ENCODE assay signal across 20 cellular contexts in the genomic region with DNA sequence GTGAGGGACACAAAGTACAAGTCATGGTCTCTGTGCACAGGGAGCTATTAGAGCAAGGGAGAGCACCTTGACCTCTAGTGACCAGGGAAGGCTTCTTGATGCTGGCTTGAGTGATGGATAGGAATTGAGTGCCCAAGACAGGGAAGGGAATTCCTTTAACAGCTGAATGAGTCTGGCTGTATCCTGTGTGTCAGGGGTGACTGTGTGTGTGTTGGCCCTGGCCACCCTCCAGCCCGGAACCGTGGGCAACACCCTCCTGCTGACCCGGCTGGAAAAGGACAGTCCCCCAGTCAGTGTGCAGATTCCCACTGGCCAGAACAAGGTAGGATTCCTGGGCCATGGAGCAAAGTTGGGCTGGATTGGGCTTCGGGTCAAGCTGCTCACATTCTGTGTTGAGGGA. TPM values are rescaled to one million over a fixed set of nuclear protein-coding genes. Genes with fewer than 3 reads are reported as not detected.
DNase-seq lines count a peak whose midpoint lies in the region; ATAC-seq and TF ChIP-seq lines count a peak whose summit lies in the region.
"Had no signal": no experiment of that assay in that cellular context is flagged by ENCODE, and none has a peak within 500 bp of the region (broad histone marks: within the 10 kb centered on the region; RNA-seq: fewer than 3 reads in every experiment).

No MANE protein-coding gene starts in this region.

- no peaks in the 10 kb centered on the region for H3K27me3 ChIP-seq in CD8-positive, alpha-beta memory T cell (ENCODE audit: insufficient read depth, low read length, poor library complexity, severe bottlenecking)
- H3K27me3 ChIP-seq: pancreas had no signal

- no peak for TF ChIP-seq CTCF in fibroblast of mammary gland (conservative IDR thresholded peaks at IDR 0.05; ENCODE audit: control insufficient read depth, insufficient read depth, low read depth, low read length)

- peaks cover 13% of the 10 kb centered on the region for H3K4me1 Mint-ChIP-seq in activated naive CD4-positive, alpha-beta T cell treated with anti-CD3 and anti-CD28 coated beads, Interleukin-2, amount 10 ng/mL, durations not matched to agents 7 days and 5 days
- H3K4me1 Mint-ChIP-seq in CD8-positive, alpha-beta memory T cell = peaks cover 6 to 9% (median 8%) of the 10 kb centered on the region in 3 donors

- H3K27ac ChIP-seq in CD8-positive, alpha-beta memory T cell (ENCODE audit: low read depth, low read length) = no peak overlapping the region
- H3K27ac ChIP-seq: pancreas had no signal

- H3K36me3 ChIP-seq in CD8-positive, alpha-beta memory T cell (ENCODE audit: insufficient read depth, low read length) = no peaks in the 10 kb centered on the region
- H3K36me3 ChIP-seq: pancreas had no signal

- no peak overlapping the region for H3K4me3 Mint-ChIP-seq in activated naive CD4-positive, alpha-beta T cell treated with anti-CD3 and anti-CD28 coated beads, Interleukin-2, amount 10 ng/mL, durations not matched to agents 7 days and 5 days
- H3K4me3 Mint-ChIP-seq in CD8-positive, alpha-beta memory T cell = no peak overlapping the region

- no peaks in the 10 kb centered on the region for H3K9me3 ChIP-seq in CD8-positive, alpha-beta memory T cell (ENCODE audit: low read length)
- H3K9me3 ChIP-seq: mucosa of descending colon, pancreas had no signal

- H3K36me3 Mint-ChIP-seq in activated naive CD4-positive, alpha-beta T cell treated with anti-CD3 and anti-CD28 coated beads, Interleukin-2, amount 50 U/mL, for 72 hours = peaks cover 55 to 63% of the 10 kb centered on the region in 2 donors
- peaks cover 59% of the 10 kb centered on the region for H3K36me3 Mint-ChIP-seq in activated naive CD4-positive, alpha-beta T cell treated with anti-CD3 and anti-CD28 coated beads, Interleukin-2, amount 10 ng/mL, durations not matched to agents 7 days and 5 days
- H3K36me3 Mint-ChIP-seq in CD8-positive, alpha-beta memory T cell = no peaks in the 10 kb centered on the region

- POLR2A ChIA-PET in CD8-positive, alpha-beta memory T cell (lab: Charles Lee) = no interaction called here

- DNase-seq in activated naive CD4-positive, alpha-beta T cell treated with anti-CD3 and anti-CD28 coated beads, Interleukin-2, amount 50 U/mL, for 72 hours (ENCODE audit: low spot score in 2 of 2) = no peak
- no peak for DNase-seq in activated naive CD4-positive, alpha-beta T cell treated with anti-CD3 and anti-CD28 coated beads, Interleukin-2, amount 10 ng/mL, durations not matched to agents 7 days and 5 days
- peak; percentile 88 for DNase-seq in RKO (ENCODE audit: low spot score)
- DNase-seq in fibroblast of mammary gland (ENCODE audit: low read depth) = peak; percentile 67
- peak; percentile 16 for DNase-seq in stromal cell of bone marrow (ENCODE audit: low read depth)
- DNase-seq in nucleus accumbens (lab: John Stamatoyannopoulos, UW) = no peak
- no peak for DNase-seq in CD8-positive, alpha-beta memory T cell
- DNase-seq: activated CD4-positive, alpha-beta T cell treated with anti-CD3 and anti-CD28 coated beads for 1 hour; activated T-cell treated with anti-CD3 and anti-CD28 coated beads, Interleukin-2, amount 50 U/mL, for 1 hour; AML-193; hippocampal formation; Karpas-422; mucosa of descending colon; NCI-H1436; NK-92 treated with Interleukin-12 subunit alpha and Interleukin-12 subunit beta, amount 100 ng/mL, for 24 hours; pancreas; SHP77 treated with DMSO at 0.1 percent for 48 hours; stimulated activated naive CD4-positive, alpha-beta T cell had no signal

- no peak for ATAC-seq in activated naive CD4-positive, alpha-beta T cell treated with anti-CD3 and anti-CD28 coated beads, Interleukin-2, amount 50 U/mL, for 72 hours
- no peak for ATAC-seq in GM18870 (IDR thresholded peaks at IDR 0.05; ENCODE audit: unreplicated experiment)
- ATAC-seq: mucosa of descending colon, pancreas had no signal

- no peak overlapping the region for H3K4me3 ChIP-seq in fibroblast of mammary gland (ENCODE audit: control insufficient read depth, low read depth, low read length)
- H3K4me3 ChIP-seq in CD8-positive, alpha-beta memory T cell (ENCODE audit: low read length) = no peak overlapping the region
- H3K4me3 ChIP-seq: mucosa of descending colon, pancreas had no signal

- no peaks in the 10 kb centered on the region for H3K27me3 Mint-ChIP-seq in activated naive CD4-positive, alpha-beta T cell treated with anti-CD3 and anti-CD28 coated beads, Interleukin-2, amount 10 ng/mL, durations not matched to agents 7 days and 5 days
- H3K27me3 Mint-ChIP-seq in CD8-positive, alpha-beta memory T cell = no peaks in the 10 kb centered on the region

- peak overlapping the region; percentile 93 for H3K27ac Mint-ChIP-seq in activated naive CD4-positive, alpha-beta T cell treated with anti-CD3 and anti-CD28 coated beads, Interleukin-2, amount 50 U/mL, for 72 hours
- no peak overlapping the region for H3K27ac Mint-ChIP-seq in activated naive CD4-positive, alpha-beta T cell treated with anti-CD3 and anti-CD28 coated beads, Interleukin-2, amount 10 ng/mL, durations not matched to agents 7 days and 5 days
- H3K27ac Mint-ChIP-seq in CD8-positive, alpha-beta memory T cell = no peak overlapping the region

- CTCF ChIA-PET in activated naive CD4-positive, alpha-beta T cell treated with anti-CD3 and anti-CD28 coated beads, Interleukin-2, amount 10 ng/mL, durations not matched to agents 7 days and 5 days (lab: Charles Lee) = interaction anchor here (1.0 to 11.7 kb wide), 6 partner anchors 11 to 224 kb away, joined by 3 to 166 read pairs (median 5); a partner anchor contains a TSS
- CTCF ChIA-PET in CD8-positive, alpha-beta memory T cell (lab: Charles Lee) = interaction anchor here (0.8 to 11.3 kb wide), 9 partner anchors 9 to 242 kb away, joined by 3 to 192 read pairs (median 10); a partner anchor contains a TSS

- no peaks in the 10 kb centered on the region for H3K9me3 Mint-ChIP-seq in activated naive CD4-positive, alpha-beta T cell treated with anti-CD3 and anti-CD28 coated beads, Interleukin-2, amount 50 U/mL, for 72 hours
- no peaks in the 10 kb centered on the region for H3K9me3 Mint-ChIP-seq in activated naive CD4-positive, alpha-beta T cell treated with anti-CD3 and anti-CD28 coated beads, Interleukin-2, amount 10 ng/mL, durations not matched to agents 7 days and 5 days
- no peaks in the 10 kb centered on the region for H3K9me3 Mint-ChIP-seq in CD8-positive, alpha-beta memory T cell

- peaks cover 6% of the 10 kb centered on the region for H3K4me1 ChIP-seq in CD8-positive, alpha-beta memory T cell (ENCODE audit: insufficient read depth, low read length)

RNA-seq across cellular contexts. Expression of a gene that starts 5.5 kb away (rescaled TPM):
- 100 to 1,000 TPM; 334 to 355 TPM for total RNA-seq in activated naive CD4-positive, alpha-beta T cell treated with anti-CD3 and anti-CD28 coated beads, Interleukin-2, amount 50 U/mL, for 72 hours
- 100 to 1,000 TPM; 380 to 385 TPM for total RNA-seq in CD8-positive, alpha-beta memory T cell
- polyA plus RNA-seq in CD8-positive, alpha-beta memory T cell = 1,325 TPM

RNA-seq across cellular contexts. Expression of a gene that starts 9.6 kb away (rescaled TPM):
- total RNA-seq in activated naive CD4-positive, alpha-beta T cell treated with anti-CD3 and anti-CD28 coated beads, Interleukin-2, amount 50 U/mL, for 72 hours = 10 to 100 TPM; 63.8 to 91.5 TPM
- 10 to 100 TPM; 81.1 to 82.5 TPM for total RNA-seq in CD8-positive, alpha-beta memory T cell
- 67.9 TPM for polyA plus RNA-seq in CD8-positive, alpha-beta memory T cell

RNA-seq across cellular contexts. Expression of a gene that starts 21.8 kb away (rescaled TPM):
- total RNA-seq in activated naive CD4-positive, alpha-beta T cell treated with anti-CD3 and anti-CD28 coated beads, Interleukin-2, amount 50 U/mL, for 72 hours = 10 to 100 TPM; 32.8 to 76.3 TPM
- total RNA-seq in CD8-positive, alpha-beta memory T cell = 10 to 100 TPM; 58.4 to 63.4 TPM
- not detected for polyA plus RNA-seq in CD8-positive, alpha-beta memory T cell

RNA-seq across cellular contexts. Expression of a gene that starts 31.5 kb away (rescaled TPM):
- total RNA-seq in activated naive CD4-positive, alpha-beta T cell treated with anti-CD3 and anti-CD28 coated beads, Interleukin-2, amount 50 U/mL, for 72 hours = 10 to 100 TPM; 52.3 to 83.5 TPM
- total RNA-seq in CD8-positive, alpha-beta memory T cell = 10 to 100 TPM; 77.9 to 79.7 TPM
- 38.9 TPM for polyA plus RNA-seq in CD8-positive, alpha-beta memory T cell

RNA-seq across cellular contexts. Expression of a gene that starts 46.3 kb away (rescaled TPM):
- total RNA-seq in activated naive CD4-positive, alpha-beta T cell treated with anti-CD3 and anti-CD28 coated beads, Interleukin-2, amount 50 U/mL, for 72 hours = not detected
- not detected for total RNA-seq in CD8-positive, alpha-beta memory T cell
- not detected for polyA plus RNA-seq in CD8-positive, alpha-beta memory T cell
- total RNA-seq: mucosa of descending colon, pancreas had no signal
- polyA plus RNA-seq: esophagus, pancreas had no signal

Comparison
In these comparisons a context has a peak if more than half of its experiments do, and no peak if none do; other contexts are left out.
1. H3K27ac Mint-ChIP-seq: peak in activated naive CD4-positive, alpha-beta T cell treated with anti-CD3 and anti-CD28 coated beads, Interleukin-2, amount 50 U/mL, for 72 hours (2 of 2); none in activated naive CD4-positive, alpha-beta T cell treated with anti-CD3 and anti-CD28 coated beads, Interleukin-2, amount 10 ng/mL, durations not matched to agents 7 days and 5 days (single experiment) and CD8-positive, alpha-beta memory T cell (0 of 8).
2. DNase-seq: peak in RKO (single experiment), fibroblast of mammary gland (single experiment) and stromal cell of bone marrow (single experiment); none in activated naive CD4-positive, alpha-beta T cell treated with anti-CD3 and anti-CD28 coated beads, Interleukin-2, amount 50 U/mL, for 72 hours (0 of 2), activated naive CD4-positive, alpha-beta T cell treated with anti-CD3 and anti-CD28 coated beads, Interleukin-2, amount 10 ng/mL, durations not matched to agents 7 days and 5 days (single experiment), nucleus accumbens (0 of 56) and CD8-positive, alpha-beta memory T cell (0 of 5).